Comparison of ENCODE assay signal across 8 cellular contexts in genomic region chr1:40690919-40691537, GRCh38. TPM values are rescaled to one million over a fixed set of nuclear protein-coding genes. Genes with fewer than 3 reads are reported as not detected.
DNase-seq lines count a peak whose midpoint lies in the region; ATAC-seq and TF ChIP-seq lines count a peak whose summit lies in the region.

No MANE protein-coding gene starts in this region.

- peaks cover 9% of the 10 kb centered on the region for H3K79me2 ChIP-seq in trophoblast cell (ENCODE audit: control insufficient read depth, insufficient read depth, low read length, poor library complexity)

- TF ChIP-seq POLR2A in esophagus squamous epithelium (IDR thresholded peaks at IDR 0.05) = no peak

- no peak overlapping the region for H4K8ac ChIP-seq in trophoblast cell (ENCODE audit: low read depth, low read length)

- peaks cover 10% of the 10 kb centered on the region for H3K79me1 ChIP-seq in trophoblast cell (ENCODE audit: low read length)

- H3K23ac ChIP-seq in trophoblast cell (ENCODE audit: low read length) = no peak overlapping the region

- H2BK120ac ChIP-seq in trophoblast cell (ENCODE audit: insufficient read depth, low read length, poor library complexity) = no peak overlapping the region

- H2BK12ac ChIP-seq in trophoblast cell (ENCODE audit: low read length) = no peak overlapping the region

- no peak overlapping the region for H4K12ac ChIP-seq in trophoblast cell (ENCODE audit: low read depth, low read length)

- no peak overlapping the region for H2AK5ac ChIP-seq in trophoblast cell (ENCODE audit: low read length)

- H3K4me2 ChIP-seq in trophoblast cell (ENCODE audit: low read length) = peak overlapping the region; percentile 77

- WGBS in esophagus squamous epithelium, 2 donors = 12 to 16% methylated on average over 15 to 16 of the region's 17 CpGs
- WGBS in trophoblast cell (ENCODE audit: extremely low coverage, insufficient coverage, insufficient read length) = no CpG with 5 or more reads among the region's 17 CpGs

- H3K4ac ChIP-seq in trophoblast cell (ENCODE audit: low read depth, low read length) = peak overlapping the region; percentile 2

- H3K18ac ChIP-seq in trophoblast cell (ENCODE audit: low read length) = no peak overlapping the region

- TF ChIP-seq CTCF in RWPE2 (IDR thresholded peaks at IDR 0.05; ENCODE audit: poor library complexity, severe bottlenecking) (no peak), esophagus squamous epithelium (IDR thresholded peaks at IDR 0.05) (no peak)

- H3K27ac ChIP-seq in RWPE2 (ENCODE audit: poor library complexity, severe bottlenecking) (peak overlapping the region; percentile 82), esophagus squamous epithelium (peak overlapping the region; percentile 97 to 100 (median 100)), trophoblast cell (ENCODE audit: low read depth, low read length) (no peak overlapping the region)

- H3K27me3 ChIP-seq in RWPE2 (ENCODE audit: insufficient read depth, poor library complexity, severe bottlenecking) (no peaks in the 10 kb centered on the region), esophagus squamous epithelium (no peaks in the 10 kb centered on the region), trophoblast cell (ENCODE audit: insufficient read depth, low read length) (no peaks in the 10 kb centered on the region)

- DNase-seq in RWPE2 (ENCODE audit: low spot score) = no peak
- no peak for DNase-seq in esophagus squamous epithelium (lab: John Stamatoyannopoulos, UW)
- peak in 1 of 2 donors; percentile 11 for DNase-seq in trophoblast cell
- no peak for DNase-seq in H4 (ENCODE audit: low spot score)
- no peak for DNase-seq in NCI-H2227 treated with DMSO at 0.1 percent for 48 hours (lab: John Stamatoyannopoulos, UW)
- DNase-seq in DMS53 (lab: John Stamatoyannopoulos, UW) = no peak

- H2AFZ ChIP-seq in trophoblast cell (ENCODE audit: insufficient read depth, low read length, poor library complexity) = no peak overlapping the region

- H3K9ac ChIP-seq in ES-I3 (ENCODE audit: low read depth, low read length) = peak overlapping the region; percentile 94
- peak overlapping the region; percentile 66 for H3K9ac ChIP-seq in trophoblast cell (ENCODE audit: low read length)

- intact Hi-C loops in esophagus squamous epithelium (cut with DNase I) = no loop called here

- no peak overlapping the region for H4K91ac ChIP-seq in trophoblast cell (ENCODE audit: low read depth, low read length)

- no peak overlapping the region for H2BK5ac ChIP-seq in trophoblast cell (ENCODE audit: low read depth, low read length, poor library complexity)

- H3K9me3 ChIP-seq in ES-I3 (ENCODE audit: control insufficient read depth, insufficient read depth, low read length) (no peaks in the 10 kb centered on the region), RWPE2 (ENCODE audit: severe bottlenecking) (no peaks in the 10 kb centered on the region), esophagus squamous epithelium (no peaks in the 10 kb centered on the region), trophoblast cell (ENCODE audit: insufficient read depth, low read depth, low read length) (no peaks in the 10 kb centered on the region)

- no peak overlapping the region for H3K14ac ChIP-seq in trophoblast cell (ENCODE audit: low read length)

- peak overlapping the region; percentile 69 for H3K4me3 ChIP-seq in RWPE2 (ENCODE audit: severe bottlenecking)
- H3K4me3 ChIP-seq in esophagus squamous epithelium = peak overlapping the region; percentile 85 to 99 (median 92)
- peak overlapping the region; percentile 82 for H3K4me3 ChIP-seq in trophoblast cell (ENCODE audit: low read depth, low read length)

- H3K4me1 ChIP-seq in ES-I3 (ENCODE audit: insufficient read depth, low read length) (peaks cover 7% of the 10 kb centered on the region), RWPE2 (ENCODE audit: insufficient read depth, poor library complexity, severe bottlenecking) (peaks cover 14% of the 10 kb centered on the region), esophagus squamous epithelium (peaks cover 5 to 59% (median 21%) of the 10 kb centered on the region in 3 donors), trophoblast cell (ENCODE audit: control insufficient read depth in 1 of 2, insufficient read depth in 2 of 2, low read length in 2 of 2) (peaks cover 2% of the 10 kb centered on the region in 2 experiments)

- H3K36me3 ChIP-seq in ES-I3 (ENCODE audit: insufficient read depth, low read length) (no peaks in the 10 kb centered on the region; the same call in 1 of the 2 replicates), RWPE2 (ENCODE audit: low read depth) (no peaks in the 10 kb centered on the region), esophagus squamous epithelium (peaks cover 0 to 14% (median 0%) of the 10 kb centered on the region in 3 donors), trophoblast cell (ENCODE audit: control insufficient read depth in 1 of 2, insufficient read depth in 2 of 2, low read length in 2 of 2) (no peaks in the 10 kb centered on the region)

- ATAC-seq in RWPE2 (ENCODE audit: low read depth) (no peak), HG03571 (IDR thresholded peaks at IDR 0.05; ENCODE audit: unreplicated experiment) (no peak)

RNA-seq across cellular contexts. Expression of gene NFYC, which starts 0.5 kb away (rescaled TPM):
- total RNA-seq in esophagus squamous epithelium = 10 to 100 TPM; 39.9 to 43.3 (median 41.8) TPM
- 64.7 and 72.6 TPM in 2 replicates for polyA plus RNA-seq in trophoblast cell (2013)
- 30.7 and 45.8 TPM in 2 replicates for total RNA-seq in H4 (2014; rRNA removed; shearing (Covaris generic))

RNA-seq across cellular contexts. Expression of gene RIMS3, which starts 25.5 kb away (rescaled TPM):
- 1 to 10 TPM; 1.0 to 2.5 (median 1.5) TPM for total RNA-seq in esophagus squamous epithelium
- 1.0 and 1.1 TPM in 2 replicates for polyA plus RNA-seq in trophoblast cell (2013)
- 5.9 and 7.5 TPM in 2 replicates for total RNA-seq in H4 (2014; rRNA removed; shearing (Covaris generic))
